Comparison of ENCODE assay signal across 8 cellular contexts in the genomic region with DNA sequence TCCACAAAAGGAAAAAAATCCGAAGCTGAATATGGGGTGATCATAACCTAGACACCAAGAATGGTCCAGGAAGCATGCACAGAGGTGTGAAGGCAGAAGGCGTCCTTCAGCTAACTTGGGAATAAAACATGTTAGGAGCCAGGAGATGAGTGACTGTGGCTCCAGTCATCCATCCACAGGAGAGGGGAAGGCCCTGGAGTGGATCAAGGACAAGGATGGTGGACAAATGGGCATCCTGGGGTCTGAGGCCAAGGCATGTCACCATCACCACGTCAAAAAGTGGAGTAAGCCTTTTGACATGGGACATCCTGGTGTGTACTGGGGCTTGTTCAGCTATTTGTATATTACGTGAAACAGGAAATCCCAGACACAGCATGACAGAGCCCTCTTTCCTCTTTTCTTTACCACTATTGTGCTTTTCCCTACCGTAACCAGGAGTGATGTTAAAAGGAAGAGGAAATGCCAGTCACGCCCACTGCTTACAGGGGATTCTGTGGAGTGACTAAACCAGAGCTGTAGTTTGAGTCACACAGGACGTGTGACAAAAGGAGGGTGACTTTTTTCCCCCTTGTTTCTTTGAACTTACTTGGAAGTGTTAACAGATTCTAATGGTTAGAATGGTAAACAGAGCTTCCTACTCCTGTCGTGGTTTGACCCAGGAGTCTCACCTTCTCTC. TPM values are rescaled to one million over a fixed set of nuclear protein-coding genes. Genes with fewer than 3 reads are reported as not detected.
DNase-seq lines count a peak whose midpoint lies in the region; ATAC-seq and TF ChIP-seq lines count a peak whose summit lies in the region.

No MANE protein-coding gene starts in this region.

- H3K9me3 ChIP-seq in Panc1 (ENCODE audit: control insufficient read depth, insufficient read depth, low read depth, low read length) (no peaks in the 10 kb centered on the region), mucosa of descending colon (no peaks in the 10 kb centered on the region)

- no peaks in the 10 kb centered on the region for H3K36me3 ChIP-seq in Panc1 (ENCODE audit: control insufficient read depth, insufficient read depth, low read length)
- no peaks in the 10 kb centered on the region for H3K36me3 ChIP-seq in mucosa of descending colon (ENCODE audit: low read depth)

- no peak overlapping the region for H3K27ac ChIP-seq in Panc1 (ENCODE audit: low read length)

- TF ChIP-seq CTCF in Panc1 (IDR thresholded peaks at IDR 0.05) (no peak), mucosa of descending colon (IDR thresholded peaks at IDR 0.05) (no peak)

- peaks cover 10% of the 10 kb centered on the region for H3K27me3 ChIP-seq in Panc1 (ENCODE audit: control insufficient read depth, insufficient read depth, low read length)

- CTCF ChIA-PET in Panc1 (lab: Charles Lee), result no interaction called here

- no peak overlapping the region for H3K4me3 ChIP-seq in Panc1 (ENCODE audit: low read depth in 2 of 2, low read length in 2 of 2)
- H3K4me3 ChIP-seq in mucosa of descending colon, result no peak overlapping the region

- POLR2A ChIA-PET in Panc1 (lab: Charles Lee), result no interaction called here

- BruUV-seq in Panc1 (replicated peaks; lab: Mats Ljungman, UMichigan), result no TSS peak

- DNase-seq in Panc1 (ENCODE audit: low read depth, low spot score) (peak; percentile 38), mucosa of descending colon (no peak), NCI-H446 treated with DMSO at 0.1 percent for 48 hours (lab: John Stamatoyannopoulos, UW) (no peak), NCI-H526 treated with DMSO at 0.1 percent for 48 hours (lab: John Stamatoyannopoulos, UW) (no peak), NCI-H1105 treated with DMSO at 0.1 percent for 48 hours (lab: John Stamatoyannopoulos, UW) (no peak)
- peak; percentile 61 for DNase-seq in central memory CD4-positive, alpha-beta T cell

- ATAC-seq in GM18870 (IDR thresholded peaks at IDR 0.05; ENCODE audit: unreplicated experiment) (peak; percentile 85), HG02885 (IDR thresholded peaks at IDR 0.05; ENCODE audit: poor library complexity, unreplicated experiment) (peak; percentile 85), Panc1 (peak; percentile 78), mucosa of descending colon (peak; percentile 67)

- intact Hi-C loops in Panc1 (cut with micrococcal nuclease; ENCODE audit: unreplicated experiment), result no loop called here
- intact Hi-C loops in mucosa of descending colon (cut with DNase I, micrococcal nuclease), result no loop called here

- in situ Hi-C loops in Panc1 (cut with HindIII; ENCODE audit: low pct_unique_long_range_greater_than_20kb, low sequenced_read_pairs), result no loop called here

- H3K4me1 ChIP-seq in Panc1 (ENCODE audit: control insufficient read depth, insufficient read depth, low read length), result no peaks in the 10 kb centered on the region
- H3K4me1 ChIP-seq in mucosa of descending colon (ENCODE audit: low read depth), result peaks cover 78% of the 10 kb centered on the region

RNA-seq across cellular contexts. Expression of a gene that starts 15.4 kb away (rescaled TPM):
- total RNA-seq in Panc1 (2021; ENCODE audit: unreplicated experiment) (2.4 TPM), mucosa of descending colon (100 to 1,000 TPM; 125 to 312 (median 258) TPM)
- polyA plus RNA-seq in Panc1 (2012; ENCODE audit: insufficient read length), result 0.96 TPM

RNA-seq across cellular contexts. Expression of a gene that starts 57.4 kb away (rescaled TPM):
- total RNA-seq in Panc1 (2021; ENCODE audit: unreplicated experiment) (40.3 TPM), mucosa of descending colon (10 to 100 TPM; 33.4 to 43.6 (median 42.7) TPM)
- polyA plus RNA-seq in Panc1 (2012; ENCODE audit: insufficient read length), result 26.2 TPM

RNA-seq across cellular contexts. Expression of a gene that starts 57.7 kb away (rescaled TPM):
- total RNA-seq in Panc1 (2021; ENCODE audit: unreplicated experiment) (36.3 TPM), mucosa of descending colon (10 to 100 TPM; 36.2 to 55.9 (median 44.4) TPM)
- polyA plus RNA-seq in Panc1 (2012; ENCODE audit: insufficient read length), result 12.8 TPM

Comparison
In these comparisons a context has a peak if more than half of its experiments do, and no peak if none do; other contexts are left out.
1. DNase-seq: peak in Panc1 (single experiment) and central memory CD4-positive, alpha-beta T cell (single experiment); none in mucosa of descending colon (0 of 3), NCI-H446 treated with DMSO at 0.1 percent for 48 hours (single experiment), NCI-H526 treated with DMSO at 0.1 percent for 48 hours (single experiment) and NCI-H1105 treated with DMSO at 0.1 percent for 48 hours (single experiment).
2. RNA of a gene that starts 15.4 kb away (total RNA-seq): 125 to 312 TPM in mucosa of descending colon; 2.4 TPM in Panc1 (single experiment); every median in the first group is over 10 times any median in the second.
3. Peak in every context shown above with its lines, with median percentiles within 50 percentile points of each other: ATAC-seq.